ENCODE assay signal across 8 cellular contexts in the genomic region with DNA sequence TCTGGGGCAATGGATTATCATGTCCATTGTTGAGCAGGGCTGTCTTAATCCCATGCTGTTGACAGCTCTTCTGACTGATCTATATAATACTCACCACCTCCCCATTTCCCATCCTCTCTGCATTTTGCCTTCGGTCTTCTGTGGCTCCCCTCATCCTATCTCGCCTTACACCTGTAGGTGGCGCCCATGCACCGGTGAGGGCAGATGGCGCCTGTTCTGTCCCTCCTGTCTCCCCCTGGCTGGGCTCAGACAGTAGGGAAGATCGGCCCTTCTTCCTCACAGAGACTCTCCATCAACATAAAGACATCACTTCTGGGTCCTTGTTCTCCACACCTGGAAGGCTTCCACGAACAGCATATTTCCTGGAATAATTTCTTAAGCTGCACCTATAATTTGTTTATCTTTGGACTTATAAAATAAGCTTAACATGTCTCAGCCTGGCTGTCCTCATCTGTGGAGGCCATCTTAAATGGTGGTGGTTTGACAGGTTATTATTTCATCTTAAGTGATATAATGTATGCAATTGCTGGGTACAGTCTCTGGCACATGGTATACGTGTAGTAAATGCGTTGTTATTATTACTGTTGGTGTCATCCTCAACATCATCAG. TPM values are rescaled to one million over a fixed set of nuclear protein-coding genes. Genes with fewer than 3 reads are reported as not detected.
DNase-seq lines count a peak whose midpoint lies in the region; ATAC-seq, FAIRE-seq and TF ChIP-seq lines count a peak whose summit lies in the region.

No MANE protein-coding gene starts in this region.

- in situ Hi-C loops in KBM-7 (cut with MboI; ENCODE audit: low pct_unique_long_range_greater_than_20kb, low sequenced_read_pairs): loop anchor here (25.0 kb wide), 1 partner anchor 190 kb away; no protein-coding TSS in a partner anchor

- DNase-seq in activated CD8-positive, alpha-beta memory T cell treated with anti-CD3 and anti-CD28 coated beads for 48 hours (ENCODE audit: low read depth in 2 of 3, low spot score in 2 of 3): peak in 2 of 3 experiments; percentile 11 to 12
- no peak for DNase-seq in activated CD8-positive, alpha-beta memory T cell treated with anti-CD3 and anti-CD28 coated beads for 24 hours
- DNase-seq in H54 (ENCODE audit: insufficient read length, low spot score) (peak; percentile 23), KBM-7 (peak; percentile 68), RWPE2 (ENCODE audit: low spot score) (no peak), coronary artery (ENCODE audit: low spot score) (no peak), memory B cell (ENCODE audit: low spot score in 2 of 2) (peak; percentile 52 to 56), thoracic aorta (ENCODE audit: low spot score) (no peak)

- H3K4me1 Mint-ChIP-seq in memory B cell: no peaks in the 10 kb centered on the region

- no peaks in the 10 kb centered on the region for H3K4me1 ChIP-seq in RWPE2 (ENCODE audit: insufficient read depth, poor library complexity, severe bottlenecking)
- H3K4me1 ChIP-seq in thoracic aorta (ENCODE audit: control insufficient read depth in 1 of 2, low read depth in 2 of 2): no peaks in the 10 kb centered on the region

- H3K4me3 ChIP-seq in RWPE2 (ENCODE audit: severe bottlenecking): no peak overlapping the region
- no peak overlapping the region for H3K4me3 ChIP-seq in coronary artery
- no peak overlapping the region for H3K4me3 ChIP-seq in thoracic aorta

- no peaks in the 10 kb centered on the region for H3K36me3 Mint-ChIP-seq in memory B cell

- H3K9me3 ChIP-seq in RWPE2 (ENCODE audit: severe bottlenecking): no peaks in the 10 kb centered on the region
- H3K9me3 ChIP-seq in thoracic aorta: no peaks in the 10 kb centered on the region

- TF ChIP-seq CTCF in RWPE2 (IDR thresholded peaks at IDR 0.05; ENCODE audit: poor library complexity, severe bottlenecking) (peak; percentile 79), coronary artery (IDR thresholded peaks at IDR 0.05) (peak; percentile 27), thoracic aorta (IDR thresholded peaks at IDR 0.05) (peak; percentile 15)

- H3K27ac ChIP-seq in RWPE2 (ENCODE audit: poor library complexity, severe bottlenecking) (no peak overlapping the region), coronary artery (no peak overlapping the region), thoracic aorta (no peak overlapping the region)

- no peak for TF ChIP-seq POLR2A in H54 (IDR thresholded peaks at IDR 0.05; ENCODE audit: low read depth, low read length)

- FAIRE-seq in H54 (lab: Jason Lieb, UNC): no peak

- ATAC-seq in RWPE2 (ENCODE audit: low read depth) (peak; percentile 88), memory B cell (ENCODE audit: low read depth) (peak; percentile 76), thoracic aorta (ENCODE audit: insufficient number of reproducible peaks, low FRiP score, low read depth) (no peak)

- H3K36me3 ChIP-seq in RWPE2 (ENCODE audit: low read depth): no peaks in the 10 kb centered on the region
- no peaks in the 10 kb centered on the region for H3K36me3 ChIP-seq in thoracic aorta

- peaks cover 7% of the 10 kb centered on the region for H3K27me3 Mint-ChIP-seq in memory B cell

- H3K9me3 Mint-ChIP-seq in memory B cell: peaks cover 2% of the 10 kb centered on the region

- H3K27me3 ChIP-seq in RWPE2 (ENCODE audit: insufficient read depth, poor library complexity, severe bottlenecking) (no peaks in the 10 kb centered on the region), thoracic aorta (replicated peaks; ENCODE audit: insufficient read depth) (no peaks in the 10 kb centered on the region)

- H3K4me3 Mint-ChIP-seq in memory B cell: no peak overlapping the region

- no peak overlapping the region for H3K27ac Mint-ChIP-seq in memory B cell

RNA-seq across cellular contexts. Expression of a gene that starts 10.9 kb away (rescaled TPM):
- under 1 TPM in 1 of 2 donors, not detected in 1; 0.54 TPM for total RNA-seq in thoracic aorta

Comparison
In these comparisons a context has a peak if more than half of its experiments do, and no peak if none do; other contexts are left out.
1. DNase-seq: peak in activated CD8-positive, alpha-beta memory T cell treated with anti-CD3 and anti-CD28 coated beads for 48 hours (2 of 3), H54 (single experiment), KBM-7 (single experiment) and memory B cell (2 of 2); none in activated CD8-positive, alpha-beta memory T cell treated with anti-CD3 and anti-CD28 coated beads for 24 hours (single experiment), RWPE2 (single experiment), coronary artery (single experiment) and thoracic aorta (single experiment).
2. CTCF ChIP-seq: peak in every context shown above with its lines; median percentile 79 in RWPE2; 27 in coronary artery; 15 in thoracic aorta.